ENCODE assay signal across 8 cellular contexts in genomic region chr11:14904745-14905103, GRCh38. TPM values are rescaled to one million over a fixed set of nuclear protein-coding genes. Genes with fewer than 3 reads are reported as not detected.
DNase-seq lines count a peak whose midpoint lies in the region; ATAC-seq and TF ChIP-seq lines count a peak whose summit lies in the region.

No MANE protein-coding gene starts in this region.

- ATAC-seq in GM18498 (IDR thresholded peaks at IDR 0.05; ENCODE audit: unreplicated experiment) (peak; percentile 50), HG03045 (IDR thresholded peaks at IDR 0.05; ENCODE audit: unreplicated experiment) (peak; percentile 55), aorta (ENCODE audit: low FRiP score) (peak; percentile 92)

- peak overlapping the region; percentile 94 for H3K27ac Mint-ChIP-seq in T-helper 1 cell treated with Interleukin-12 subunit alpha and Interleukin-12 subunit beta and Interleukin-4 antibody, amounts not matched to agents 30 μg/mL and 1 μg/mL, for 36 hours

- H3K4me3 ChIP-seq in retinal pigment epithelial cell (ENCODE audit: low read length) (peak overlapping the region; percentile 62), aorta (ENCODE audit: low read length in 2 of 2) (peak overlapping the region; percentile 14 to 32)

- no peaks in the 10 kb centered on the region for H3K36me3 Mint-ChIP-seq in T-helper 1 cell treated with Interleukin-12 subunit alpha and Interleukin-12 subunit beta and Interleukin-4 antibody, amounts not matched to agents 30 μg/mL and 1 μg/mL, for 36 hours (ENCODE audit: low read depth)

- H3K4me1 ChIP-seq in aorta (ENCODE audit: control insufficient read depth in 1 of 2, insufficient read depth in 2 of 2, low read length in 2 of 2): no peaks in the 10 kb centered on the region

- H3K27me3 Mint-ChIP-seq in T-helper 1 cell treated with Interleukin-12 subunit alpha and Interleukin-12 subunit beta and Interleukin-4 antibody, amounts not matched to agents 30 μg/mL and 1 μg/mL, for 36 hours (ENCODE audit: low read depth): no peaks in the 10 kb centered on the region

- intact Hi-C loops in aorta (cut with DNase I): loop anchor here (2.0 to 10.0 kb wide), 6 partner anchors 78 to 952 kb away; no protein-coding TSS in a partner anchor

- TF ChIP-seq CTCF in retinal pigment epithelial cell (conservative IDR thresholded peaks at IDR 0.05; ENCODE audit: low read depth, low read length): peak; percentile 86

- WGBS in aorta, 2 donors: 1 to 2% methylated on average over 26 of the region's 26 CpGs

- H3K4me1 Mint-ChIP-seq in T-helper 1 cell treated with Interleukin-12 subunit alpha and Interleukin-12 subunit beta and Interleukin-4 antibody, amounts not matched to agents 30 μg/mL and 1 μg/mL, for 36 hours (ENCODE audit: low read depth): peaks cover 51% of the 10 kb centered on the region

- H3K27ac ChIP-seq in aorta (ENCODE audit: low read depth in 1 of 2, low read length in 2 of 2): peak overlapping the region in 1 of 2 donors; percentile 23

- H3K9me3 Mint-ChIP-seq in T-helper 1 cell treated with Interleukin-12 subunit alpha and Interleukin-12 subunit beta and Interleukin-4 antibody, amounts not matched to agents 30 μg/mL and 1 μg/mL, for 36 hours: no peaks in the 10 kb centered on the region

- no peaks in the 10 kb centered on the region for H3K36me3 ChIP-seq in aorta (ENCODE audit: control insufficient read depth in 1 of 2, insufficient read depth in 2 of 2, low read length in 1 of 2)

- no peaks in the 10 kb centered on the region for H3K27me3 ChIP-seq in aorta (ENCODE audit: control insufficient read depth in 1 of 2, insufficient read depth in 2 of 2, low read length in 1 of 2)

- H3K9me3 ChIP-seq in aorta (ENCODE audit: control insufficient read depth, low read length): no peaks in the 10 kb centered on the region

- DNase-seq in amygdala (lab: John Stamatoyannopoulos, UW) (peak in 40 of 56 donors; percentile 15 to 79 (median 48)), hepatic stellate cell (ENCODE audit: low spot score) (peak; percentile 56), retinal pigment epithelial cell (ENCODE audit: low read depth) (no peak), aorta (peak; percentile 92 to 96), NCI-H82 (lab: John Stamatoyannopoulos, UW) (no peak)

- H3K4me3 Mint-ChIP-seq in T-helper 1 cell treated with Interleukin-12 subunit alpha and Interleukin-12 subunit beta and Interleukin-4 antibody, amounts not matched to agents 30 μg/mL and 1 μg/mL, for 36 hours: peak overlapping the region; percentile 95

RNA-seq across cellular contexts. Expression of gene CYP2R1, which starts 12.7 kb away (rescaled TPM):
- total RNA-seq in aorta: 10 to 100 TPM; 23.1 to 26.2 TPM
- polyA plus RNA-seq in aorta: 10 to 100 TPM; 13.3 to 43.4 TPM

Comparison
In these comparisons a context has a peak if more than half of its experiments do, and no peak if none do; other contexts are left out.
1. DNase-seq: peak in amygdala (40 of 56), hepatic stellate cell (single experiment) and aorta (2 of 2); none in retinal pigment epithelial cell (single experiment) and NCI-H82 (single experiment).
2. Peak in every context shown above with its lines, with median percentiles within 50 percentile points of each other: ATAC-seq.